ENCODE assay signal across 11 cellular contexts in genomic region chr2:128469203-128469602, GRCh38.
DNase-seq lines count a peak whose midpoint lies in the region; ATAC-seq, FAIRE-seq and TF ChIP-seq lines count a peak whose summit lies in the region.
"Had no signal": no experiment of that assay in that cellular context is flagged by ENCODE, and none has a peak within 500 bp of the region (broad histone marks: within the 10 kb centered on the region; RNA-seq: fewer than 3 reads in every experiment).

No MANE protein-coding gene starts in this region.

- ATAC-seq in stimulated activated naive B cell treated with anti-CD40 and anti-IgM and Interleukin-4, amounts not matched to agents 10 μg/mL and 1 μg/mL and 100 μg/mL, for 72 hours (replicated peaks) = no peak
- ATAC-seq in GM18870 (IDR thresholded peaks at IDR 0.05; ENCODE audit: unreplicated experiment) = no peak

- dilution Hi-C loops in keratinocyte (cut with MboI; ENCODE audit: extremely low pct_ligation_motif_present, low sequenced_read_pairs) = no loop called here

- H3K4me3 Mint-ChIP-seq in stimulated activated naive B cell treated with anti-CD40 and anti-IgM and Interleukin-4, amounts not matched to agents 10 μg/mL and 1 μg/mL and 100 μg/mL, for 72 hours = no peak overlapping the region

- no peak for FAIRE-seq in keratinocyte (lab: Jason Lieb, UNC)

- H3K27me3 Mint-ChIP-seq in stimulated activated naive B cell treated with anti-CD40 and anti-IgM and Interleukin-4, amounts not matched to agents 10 μg/mL and 1 μg/mL and 100 μg/mL, for 72 hours = peaks cover 0 to 2% of the 10 kb centered on the region in 2 donors

- no peak overlapping the region for H3K9ac ChIP-seq in keratinocyte (ENCODE audit: control insufficient read depth, extremely low read depth, insufficient read depth, low read length)

- peaks cover 8% of the 10 kb centered on the region for H3K9me3 ChIP-seq in keratinocyte (ENCODE audit: control insufficient read depth, low read depth, low read length)

- no peak overlapping the region for H2AFZ ChIP-seq in keratinocyte (ENCODE audit: control insufficient read depth, low read length)

- peaks cover 12% of the 10 kb centered on the region for H3K27me3 ChIP-seq in keratinocyte (ENCODE audit: control insufficient read depth, extremely low read depth, insufficient read depth, low read length)
- H3K27me3 ChIP-seq: dorsolateral prefrontal cortex, right atrium auricular region had no signal

- no peaks in the 10 kb centered on the region for H3K36me3 ChIP-seq in keratinocyte (ENCODE audit: control insufficient read depth in 2 of 2, extremely low read depth in 1 of 2, insufficient read depth in 2 of 2, low read length in 2 of 2)
- H3K36me3 ChIP-seq: right atrium auricular region had no signal

- no peaks in the 10 kb centered on the region for H4K20me1 ChIP-seq in keratinocyte (ENCODE audit: control insufficient read depth, extremely low read depth, insufficient read depth, low read length)

- H3K4me3 ChIP-seq in GM12875 (ENCODE audit: low read depth, low read length) (no peak overlapping the region), keratinocyte (ENCODE audit: control insufficient read depth in 2 of 3, extremely low read depth in 1 of 3, insufficient read depth in 2 of 3, low read depth in 1 of 3, low read length in 3 of 3) (no peak overlapping the region)
- H3K4me3 ChIP-seq: dorsolateral prefrontal cortex, right atrium auricular region had no signal

- H3K36me3 Mint-ChIP-seq in stimulated activated naive B cell treated with anti-CD40 and anti-IgM and Interleukin-4, amounts not matched to agents 10 μg/mL and 1 μg/mL and 100 μg/mL, for 72 hours = peaks cover 15 to 25% of the 10 kb centered on the region in 2 donors

- no peaks in the 10 kb centered on the region for H3K79me2 ChIP-seq in keratinocyte (ENCODE audit: control insufficient read depth, insufficient read depth, low read length)

- H3K4me1 ChIP-seq in keratinocyte (ENCODE audit: control insufficient read depth, extremely low read depth, insufficient read depth, low read length) = no peaks in the 10 kb centered on the region

- DNase-seq in AG09319 (ENCODE audit: extremely low read depth, low read depth) (no peak), keratinocyte (ENCODE audit: low read depth, low spot score) (no peak), NCI-H2029 (lab: John Stamatoyannopoulos, UW) (no peak), NCI-H146 treated with DMSO at 0.1 percent for 48 hours (lab: John Stamatoyannopoulos, UW; ENCODE audit: unreplicated experiment) (no peak)
- no peak for DNase-seq in stimulated activated naive B cell treated with anti-CD40 and anti-IgM and Interleukin-4, amounts not matched to agents 10 μg/mL and 1 μg/mL and 100 μg/mL, for 72 hours
- DNase-seq: dorsolateral prefrontal cortex, NCI-H2029 treated with DMSO at 0.1 percent for 48 hours had no signal

- H3K4me2 ChIP-seq in keratinocyte (ENCODE audit: control insufficient read depth, extremely low read depth, insufficient read depth, low read depth, low read length) = no peak overlapping the region

- peaks cover 17 to 25% of the 10 kb centered on the region in 2 donors for H3K4me1 Mint-ChIP-seq in stimulated activated naive B cell treated with anti-CD40 and anti-IgM and Interleukin-4, amounts not matched to agents 10 μg/mL and 1 μg/mL and 100 μg/mL, for 72 hours

- H3K27ac Mint-ChIP-seq in stimulated activated naive B cell treated with anti-CD40 and anti-IgM and Interleukin-4, amounts not matched to agents 10 μg/mL and 1 μg/mL and 100 μg/mL, for 72 hours = no peak overlapping the region

- TF ChIP-seq CTCF in AG09319 (IDR thresholded peaks at IDR 0.05; ENCODE audit: low read depth, low read length) (peak; percentile 10), GM12875 (IDR thresholded peaks at IDR 0.05; ENCODE audit: borderline replicate concordance, insufficient read depth, low read depth, low read length) (peak; percentile 49), VCaP (conservative IDR thresholded peaks at IDR 0.05) (peak; percentile 16; the same call in 1 of the 2 replicates), keratinocyte (optimal IDR thresholded peaks at IDR 0.05 in 1 of 3, IDR thresholded peaks at IDR 0.05 in 1 of 3, conservative IDR thresholded peaks at IDR 0.05 in 1 of 3; ENCODE audit: extremely low read depth in 1 of 3, insufficient read depth in 2 of 3, low read length in 3 of 3) (peak; percentile 51 to 57 (median 56))

- H3K9me1 ChIP-seq in keratinocyte (ENCODE audit: control insufficient read depth, extremely low read depth, insufficient read depth, low read length) = no peaks in the 10 kb centered on the region

- H3K9me3 Mint-ChIP-seq in stimulated activated naive B cell treated with anti-CD40 and anti-IgM and Interleukin-4, amounts not matched to agents 10 μg/mL and 1 μg/mL and 100 μg/mL, for 72 hours = peaks cover 20 to 24% of the 10 kb centered on the region in 2 donors

- no peak overlapping the region for H3K27ac ChIP-seq in VCaP
- H3K27ac ChIP-seq in keratinocyte (ENCODE audit: control insufficient read depth, insufficient read depth, low read length) = no peak overlapping the region
- H3K27ac ChIP-seq: dorsolateral prefrontal cortex, right atrium auricular region had no signal
